9 cellular contexts compared by ENCODE assay signal in genomic region chr14:91245029-91245428, GRCh38. TPM values are rescaled to one million over a fixed set of nuclear protein-coding genes. Genes with fewer than 3 reads are reported as not detected.
DNase-seq lines count a peak whose midpoint lies in the region; ATAC-seq, FAIRE-seq and TF ChIP-seq lines count a peak whose summit lies in the region.
"Had no signal": no experiment of that assay in that cellular context is flagged by ENCODE, and none has a peak within 500 bp of the region (broad histone marks: within the 10 kb centered on the region; RNA-seq: fewer than 3 reads in every experiment).

No MANE protein-coding gene starts in this region.

- H3K79me2 ChIP-seq in KMS-11 (ENCODE audit: insufficient read depth, low read depth): no peaks in the 10 kb centered on the region
- no peaks in the 10 kb centered on the region for H3K79me2 ChIP-seq in H1 (ENCODE audit: control insufficient read depth in 1 of 2, insufficient read depth in 2 of 2, low read length in 2 of 2)
- no peaks in the 10 kb centered on the region for H3K79me2 ChIP-seq in SK-N-SH (ENCODE audit: insufficient read depth)

- no peaks in the 10 kb centered on the region for H3F3A ChIP-seq in SK-N-SH (replicated peaks; ENCODE audit: insufficient read depth)

- no peak overlapping the region for H4K91ac ChIP-seq in H1 (replicated peaks; ENCODE audit: insufficient read length, low read length)

- no peaks in the 10 kb centered on the region for H3K79me1 ChIP-seq in H1 (ENCODE audit: low read depth, low read length)

- WGBS in H1 (ENCODE audit: extremely low coverage in 1 of 2, insufficient coverage in 1 of 2, insufficient read length in 1 of 2, insufficient replicate concordance in 2 of 2, low coverage in 1 of 2, low lambda C conversion rate in 2 of 2, missing lambda C conversion rate in 1 of 2), 2 experiments: 88% methylated on average over 9 of the region's 9 CpGs; no CpG with 5 or more reads in 1 of the 2 experiments
- 72% methylated on average over 8 of the region's 9 CpGs for WGBS in SK-N-SH (ENCODE audit: low lambda C conversion rate)

- H3K23me2 ChIP-seq in H1 (ENCODE audit: low read depth, low read length): peaks cover 2% of the 10 kb centered on the region; the same call in 1 of the 2 replicates

- no peak overlapping the region for H2BK12ac ChIP-seq in H1 (ENCODE audit: low read depth, low read length)

- no peak overlapping the region for H3K4ac ChIP-seq in H1 (replicated peaks; ENCODE audit: insufficient read length, low read depth, low read length)

- no peak overlapping the region for H3K14ac ChIP-seq in H1 (ENCODE audit: insufficient read length)

- H3K9me2 ChIP-seq in SK-N-SH: no peaks in the 10 kb centered on the region

- no peak overlapping the region for H3K9ac ChIP-seq in KMS-11
- H3K9ac ChIP-seq in H1 (replicated peaks in 1 of 4; ENCODE audit: extremely low read depth in 1 of 4, low read depth in 3 of 4, low read length in 3 of 4): no peak overlapping the region
- H3K9ac ChIP-seq in SK-N-SH: no peak overlapping the region

- H2BK20ac ChIP-seq in H1 (ENCODE audit: low read length): no peak overlapping the region

- H3K4me1 ChIP-seq in KMS-11 (ENCODE audit: low read depth, poor library complexity, severe bottlenecking) (peaks cover 77% of the 10 kb centered on the region), H1 (replicated peaks in 1 of 4; ENCODE audit: control insufficient read depth in 3 of 4, insufficient read depth in 4 of 4, low read length in 3 of 4) (no peaks in the 10 kb centered on the region; a peak in 3 of 7 replicates), SK-N-SH (ENCODE audit: control insufficient read depth in 1 of 2, insufficient read depth in 2 of 2, low read depth in 1 of 2, low read length in 1 of 2) (peaks cover 7 to 53% of the 10 kb centered on the region in 2 experiments; a peak in 2 of 4 replicates)
- H3K4me1 ChIP-seq: right lobe of liver had no signal

- no peak overlapping the region for H3K18ac ChIP-seq in H1 (ENCODE audit: extremely low read depth, low read length)

- H4K20me1 ChIP-seq in KMS-11 (ENCODE audit: insufficient read depth) (no peaks in the 10 kb centered on the region), H1 (replicated peaks in 1 of 2; ENCODE audit: control insufficient read depth in 1 of 2, insufficient read depth in 2 of 2, low read length in 2 of 2) (no peaks in the 10 kb centered on the region), SK-N-SH (ENCODE audit: insufficient read depth) (no peaks in the 10 kb centered on the region)

- no peak for ATAC-seq in HG02870 (IDR thresholded peaks at IDR 0.05; ENCODE audit: unreplicated experiment)

- TF ChIP-seq RAD21 in H1 (IDR thresholded peaks at IDR 0.05 in 1 of 2, conservative IDR thresholded peaks at IDR 0.05 in 1 of 2; ENCODE audit: low read depth in 2 of 2, low read length in 2 of 2) (no peak), SK-N-SH (IDR thresholded peaks at IDR 0.05; ENCODE audit: low read length) (no peak)

- no peak overlapping the region for H4K8ac ChIP-seq in H1 (ENCODE audit: extremely low read depth, insufficient read depth, low read length)

- H2BK15ac ChIP-seq in H1 (ENCODE audit: low read length): no peak overlapping the region

- TF ChIP-seq POLR2A in H1 (IDR thresholded peaks at IDR 0.05; ENCODE audit: control extremely low read depth in 1 of 2, low read depth in 2 of 2, low read length in 2 of 2): no peak

- no peak overlapping the region for H3K23ac ChIP-seq in H1 (ENCODE audit: insufficient read length)

- CTCF ChIA-PET in H1 (lab: Charles Lee; ENCODE audit: partially characterized antibody): interaction anchor here (0.8 to 4.5 kb wide), 5 partner anchors 10 to 342 kb away, joined by 3 to 16 read pairs (median 8); no protein-coding TSS in a partner anchor
- CTCF ChIA-PET in SK-N-SH (lab: Yijun Ruan, JAX): interaction anchor here (0.6 to 3.2 kb wide), 6 partner anchors 10 to 75 kb away, joined by 3 to 21 read pairs (median 9); no protein-coding TSS in a partner anchor

- H3K27ac ChIP-seq in KMS-11 (no peak overlapping the region), H1 (ENCODE audit: low read depth, low read length) (no peak overlapping the region), SK-N-SH (ENCODE audit: low read depth in 2 of 2, low read length in 1 of 2) (peak overlapping the region in 1 of 2 experiments; percentile 83; a peak in 2 of 4 replicates)
- H3K27ac ChIP-seq: right lobe of liver had no signal

- no peak for TF ChIP-seq CTCF in KMS-11 (conservative IDR thresholded peaks at IDR 0.05; ENCODE audit: low read depth, low read length)
- TF ChIP-seq CTCF in H1 (IDR thresholded peaks at IDR 0.05; ENCODE audit: control extremely low read depth in 1 of 3, insufficient read depth in 1 of 3, low read depth in 1 of 3, low read length in 3 of 3): no peak
- TF ChIP-seq CTCF in SK-N-SH (IDR thresholded peaks at IDR 0.05): no peak

- H3K4me2 ChIP-seq in KMS-11 (peak overlapping the region; percentile 64; the same call in 1 of the 2 replicates), H1 (ENCODE audit: insufficient read depth in 1 of 2, low read depth in 2 of 2, low read length in 2 of 2) (no peak overlapping the region), SK-N-SH (no peak overlapping the region)

- no peak overlapping the region for H2BK120ac ChIP-seq in H1 (replicated peaks; ENCODE audit: low read depth, low read length)

- H4K5ac ChIP-seq in H1 (ENCODE audit: insufficient read length, low read depth, low read length): no peak overlapping the region

- H3K9me3 ChIP-seq in H1 (ENCODE audit: insufficient read depth in 2 of 2, low read depth in 1 of 2, low read length in 1 of 2) (no peaks in the 10 kb centered on the region), SK-N-SH (no peaks in the 10 kb centered on the region)
- H3K9me3 ChIP-seq: right lobe of liver had no signal

- POLR2A ChIA-PET in H1 (lab: Charles Lee; ENCODE audit: partially characterized antibody): interaction anchor here (1.3 to 2.4 kb wide), 3 partner anchors 11 to 16 kb away, joined by 3 to 14 read pairs (median 5); no protein-coding TSS in a partner anchor
- POLR2A ChIA-PET in SK-N-SH (lab: Yijun Ruan, JAX): no interaction called here

- peak overlapping the region; percentile 35; the same call in 1 of the 2 replicates for H2BK5ac ChIP-seq in H1 (ENCODE audit: low read depth, low read length)

- no peak overlapping the region for H3K56ac ChIP-seq in H1 (replicated peaks; ENCODE audit: insufficient read length, low read depth, low read length)

- H3K27me3 ChIP-seq in KMS-11 (ENCODE audit: insufficient read depth, low read depth) (no peaks in the 10 kb centered on the region), H1 (replicated peaks in 1 of 4; ENCODE audit: control insufficient read depth in 3 of 4, extremely low read depth in 1 of 4, insufficient read depth in 3 of 4, low read length in 3 of 4) (peaks cover 0 to 2% (median 0%) of the 10 kb centered on the region in 4 experiments; a peak in 1 of 7 replicates), SK-N-SH (ENCODE audit: insufficient read depth) (no peaks in the 10 kb centered on the region)
- H3K27me3 ChIP-seq: right lobe of liver had no signal

- TF ChIP-seq EP300 in H1 (IDR thresholded peaks at IDR 0.05; ENCODE audit: borderline replicate concordance in 1 of 2, low read depth in 2 of 2, low read length in 2 of 2): no peak
- TF ChIP-seq EP300 in SK-N-SH (IDR thresholded peaks at IDR 0.05; ENCODE audit: borderline replicate concordance in 1 of 2, low read depth in 1 of 2, low read length in 1 of 2): no peak

- H2AFZ ChIP-seq in KMS-11 (ENCODE audit: low read depth): no peak overlapping the region
- H2AFZ ChIP-seq in H1 (ENCODE audit: low read length): 0 out of 2 replicates have a peak overlapping the region, but pooled peaks have one; percentile 89
- H2AFZ ChIP-seq in SK-N-SH (ENCODE audit: low read depth): no peak overlapping the region

- no peak overlapping the region for H2AK5ac ChIP-seq in H1 (ENCODE audit: low read depth, low read length)

- H3K36me3 ChIP-seq in KMS-11 (ENCODE audit: insufficient read depth) (no peaks in the 10 kb centered on the region), H1 (ENCODE audit: control insufficient read depth in 2 of 4, insufficient read depth in 4 of 4, low read length in 3 of 4) (no peaks in the 10 kb centered on the region), SK-N-SH (replicated peaks in 1 of 2; ENCODE audit: control insufficient read depth in 1 of 2, insufficient read depth in 2 of 2, low read length in 1 of 2) (no peaks in the 10 kb centered on the region)
- H3K36me3 ChIP-seq: right lobe of liver had no signal

- peak; percentile 39 for DNase-seq in activated T-cell treated with anti-CD3 and anti-CD28 coated beads for 1 hour (ENCODE audit: low read depth)
- DNase-seq in H1 (ENCODE audit: low read depth in 1 of 2, low spot score in 2 of 2): no peak
- peak; percentile 38 for DNase-seq in stimulated activated CD8-positive, alpha-beta memory T cell treated with anti-CD3 and anti-CD28 coated beads, Interleukin-12 subunit alpha, Interleukin-12 subunit beta, amount 100 ng/mL, for 4 hours (ENCODE audit: low read depth)
- no peak for DNase-seq in NCI-H2227 (lab: John Stamatoyannopoulos, UW; ENCODE audit: unreplicated experiment)
- no peak for DNase-seq in SK-N-SH
- DNase-seq in HT-29 (ENCODE audit: low spot score): no peak
- DNase-seq: right lobe of liver had no signal

- H3K4me3 ChIP-seq in KMS-11 (IDR thresholded peaks at IDR 0.05; ENCODE audit: insufficient read depth, low read depth, low read length) (no peak overlapping the region), H1 (ENCODE audit: extremely low read depth in 1 of 4, insufficient read depth in 2 of 4, low read depth in 3 of 4, low read length in 4 of 4) (no peak overlapping the region), SK-N-SH (ENCODE audit: low read depth in 2 of 2, low read length in 1 of 2) (no peak overlapping the region)
- H3K4me3 ChIP-seq: right lobe of liver had no signal

- FAIRE-seq in H1 (lab: Jason Lieb, UNC): no peak

TF ChIP-seq in H1, 55 proteins besides CTCF, POLR2A, EP300 and RAD21 (continues in another document):
- no peak for TF ChIP-seq RXRA (IDR thresholded peaks at IDR 0.05; ENCODE audit: insufficient read depth, low read depth, low read length)

TF ChIP-seq in SK-N-SH, 30 proteins besides CTCF, POLR2A, EP300 and RAD21 (continues in another document):
- TF ChIP-seq FOXM1 (IDR thresholded peaks at IDR 0.05; ENCODE audit: low read depth): no peak

RNA-seq across cellular contexts. Expression of gene GPR68, which starts 0.5 kb away (rescaled TPM):
- 0.22 and 0.33 TPM in 2 replicates for total RNA-seq in H1 (2021; fragmentation: NEBNext Ultra II Directional; extraction: Animal tissue kit (Norgen Biotek cat#: 25700))
- 0.76 and 1.1 TPM in 2 replicates for polyA plus RNA-seq in H1 (2011; rRNA removed)
- 0.52 TPM for polyA plus RNA-seq in H1 (2011; cell fraction: cytosol; rRNA removed)
- polyA plus RNA-seq in H1 (2011; cell fraction: nucleus; rRNA removed): 0.90 TPM
- polyA plus RNA-seq in H1 (2012, experiment 1 of 2): 0.46 to 0.61 TPM (median 0.56 TPM) in 3 of 4 replicates, not detected in the other
- polyA plus RNA-seq in H1 (2012, experiment 2 of 2): 0.17 TPM
- polyA plus RNA-seq in H1 (2013, experiment 1 of 2): 0.20 TPM
- polyA plus RNA-seq in H1 (2013, experiment 2 of 2): 0.29 TPM
- polyA minus RNA-seq in H1 (2011; rRNA and poly(A)+ RNA removed): 0.44 TPM in 2 replicates
- not detected for polyA minus RNA-seq in H1 (2011; cell fraction: cytosol; rRNA and poly(A)+ RNA removed)
- not detected for polyA minus RNA-seq in H1 (2011; cell fraction: nucleus; rRNA and poly(A)+ RNA removed)
- polyA plus RNA-seq in SK-N-SH (2012; rRNA removed): 0.18 and 0.62 TPM in 2 replicates
- 0.26 and 0.49 TPM in 2 replicates for polyA plus RNA-seq in SK-N-SH (2012; cell fraction: cytosol; rRNA removed)
- 0.63 and 1.2 TPM in 2 replicates for polyA plus RNA-seq in SK-N-SH (2012; cell fraction: nucleus; rRNA removed)
- 0.31 TPM in 1 of 2 replicates, not detected in the other for total RNA-seq in HT-29 (2014; rRNA removed; shearing (Covaris generic))

Comparison
In these comparisons a context has a peak if more than half of its experiments do, and no peak if none do; other contexts are left out.
1. DNase-seq: peak in activated T-cell treated with anti-CD3 and anti-CD28 coated beads for 1 hour (single experiment) and stimulated activated CD8-positive, alpha-beta memory T cell treated with anti-CD3 and anti-CD28 coated beads, Interleukin-12 subunit alpha, Interleukin-12 subunit beta, amount 100 ng/mL, for 4 hours (single experiment); none in H1 (0 of 2), NCI-H2227 (single experiment), SK-N-SH (single experiment) and HT-29 (single experiment).